ENCODE assay signal across 9 cellular contexts in the genomic region with DNA sequence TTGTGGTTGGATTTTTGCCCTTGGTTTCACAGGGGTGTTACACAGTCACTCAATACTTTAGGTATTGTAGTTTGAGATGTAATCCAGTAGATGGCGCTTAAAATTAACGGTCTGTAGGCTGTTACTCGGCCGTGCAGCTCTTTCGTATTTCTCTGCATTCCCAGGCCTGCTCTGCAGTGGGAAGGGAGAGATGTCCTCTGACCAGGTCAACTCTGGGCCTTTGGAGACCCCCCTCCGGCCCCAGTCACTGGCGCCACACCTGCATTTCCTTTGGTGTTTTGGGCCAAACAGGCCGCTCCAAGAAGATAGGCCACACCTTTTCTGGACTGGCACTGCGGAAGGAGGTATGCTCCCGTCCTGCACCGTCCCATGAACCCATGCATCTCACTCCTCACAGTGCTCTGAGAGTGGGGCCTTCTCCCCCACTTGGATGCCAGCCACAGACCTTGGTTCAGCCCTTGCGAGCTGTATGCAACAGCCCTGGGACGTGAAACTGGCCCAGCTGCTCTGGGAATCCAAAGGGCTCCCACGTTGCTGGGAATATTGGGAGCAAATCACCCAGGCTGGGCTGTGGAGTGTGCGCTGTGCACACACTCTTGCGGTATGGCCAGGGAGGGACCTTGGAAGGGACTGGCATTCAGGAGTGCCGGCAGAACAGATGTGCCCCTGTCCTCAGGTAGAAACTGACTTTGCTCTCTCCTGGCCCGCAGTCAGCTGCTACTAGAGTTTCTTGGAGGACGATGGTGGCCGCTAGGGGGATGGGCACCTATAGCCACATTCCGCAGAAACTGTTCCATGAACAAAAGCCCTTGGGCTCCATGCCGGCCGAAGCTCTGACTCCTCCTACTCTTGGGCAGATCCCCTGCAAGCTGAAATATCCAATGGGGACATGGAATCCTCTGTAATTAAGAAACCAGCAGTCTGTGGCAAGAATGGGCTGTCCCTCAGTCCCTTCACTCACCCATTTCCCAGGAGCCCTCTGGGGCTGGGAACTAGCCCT.
DNase-seq lines count a peak whose midpoint lies in the region; ATAC-seq and TF ChIP-seq lines count a peak whose summit lies in the region.
"Had no signal": no experiment of that assay in that cellular context is flagged by ENCODE, and none has a peak within 500 bp of the region (broad histone marks: within the 10 kb centered on the region; RNA-seq: fewer than 3 reads in every experiment).

No MANE protein-coding gene starts in this region.

- no peaks in the 10 kb centered on the region for H3K9me3 Mint-ChIP-seq in progenitor cell of endocrine pancreas (ENCODE audit: low read depth)

- H3K4me3 Mint-ChIP-seq in progenitor cell of endocrine pancreas (ENCODE audit: low read depth) = no peak overlapping the region

- H3K27me3 ChIP-seq in DND-41 (ENCODE audit: insufficient read depth, low read length, poor library complexity) (no peaks in the 10 kb centered on the region), Peyer's patch (no peaks in the 10 kb centered on the region), foreskin keratinocyte (no peaks in the 10 kb centered on the region)

- H3K36me3 Mint-ChIP-seq in progenitor cell of endocrine pancreas (ENCODE audit: insufficient read depth) = no peaks in the 10 kb centered on the region

- H3K4me1 ChIP-seq in DND-41 (ENCODE audit: insufficient read depth, low read length) (no peaks in the 10 kb centered on the region), Peyer's patch (no peaks in the 10 kb centered on the region), foreskin keratinocyte (no peaks in the 10 kb centered on the region)

- no peak overlapping the region for H3K27ac Mint-ChIP-seq in progenitor cell of endocrine pancreas

- H3K27me3 Mint-ChIP-seq in progenitor cell of endocrine pancreas = no peaks in the 10 kb centered on the region

- H3K27ac ChIP-seq in DND-41 (ENCODE audit: low read length) (no peak overlapping the region), Peyer's patch (no peak overlapping the region), foreskin keratinocyte (no peak overlapping the region)
- H3K27ac ChIP-seq: SK-N-MC had no signal

- H3K36me3 ChIP-seq in DND-41 (ENCODE audit: insufficient read depth, low read length) = no peaks in the 10 kb centered on the region
- no peaks in the 10 kb centered on the region for H3K36me3 ChIP-seq in Peyer's patch

- no peak overlapping the region for H3K4me2 ChIP-seq in DND-41 (ENCODE audit: insufficient read depth, low read length)

- DNase-seq in DND-41 = no peak
- no peak for DNase-seq in Peyer's patch
- peak in 1 of 2 donors; percentile 9 for DNase-seq in foreskin keratinocyte
- peak; percentile 14 for DNase-seq in progenitor cell of endocrine pancreas (ENCODE audit: low spot score, unreplicated experiment)
- no peak for DNase-seq in NCI-H187 (lab: John Stamatoyannopoulos, UW)
- DNase-seq in activated gamma-delta T cell treated with Interleukin-2 at 50 U/mL for 16 hours = no peak

- H3K4me3 ChIP-seq in DND-41 (ENCODE audit: low read depth in 1 of 2, low read length in 2 of 2) = no peak overlapping the region
- no peak overlapping the region for H3K4me3 ChIP-seq in Peyer's patch
- H3K4me3 ChIP-seq: SK-N-MC had no signal

- no peak overlapping the region for H3K9ac ChIP-seq in DND-41 (ENCODE audit: low read depth, low read length)

- peak; percentile 54 for TF ChIP-seq CTCF in DND-41 (IDR thresholded peaks at IDR 0.05; ENCODE audit: borderline replicate concordance, extremely low read depth, low read length, poor library complexity, severe bottlenecking)
- TF ChIP-seq CTCF in Peyer's patch (IDR thresholded peaks at IDR 0.05) = peak in 4 of 6 experiments; percentile 7 to 23 (median 18)
- TF ChIP-seq CTCF in foreskin keratinocyte (conservative IDR thresholded peaks at IDR 0.05) = peak; percentile 57
- TF ChIP-seq CTCF in progenitor cell of endocrine pancreas (IDR thresholded peaks at IDR 0.05; ENCODE audit: unreplicated experiment) = peak; percentile 66

- H3K9me3 ChIP-seq in DND-41 (ENCODE audit: insufficient read depth, low read length, severe bottlenecking) (peaks cover 3% of the 10 kb centered on the region), Peyer's patch (no peaks in the 10 kb centered on the region)

- no peaks in the 10 kb centered on the region for H4K20me1 ChIP-seq in DND-41 (ENCODE audit: insufficient read depth, low read length)

- TF ChIP-seq POLR2A in Peyer's patch (IDR thresholded peaks at IDR 0.05) = no peak

- peak; percentile 70; the same call in 2 of the 3 replicates for ATAC-seq in DND-41 (ENCODE audit: insufficient read depth, low read depth)
- ATAC-seq in GM21390 (IDR thresholded peaks at IDR 0.05; ENCODE audit: unreplicated experiment) = peak; percentile 99
- ATAC-seq in HG03571 (IDR thresholded peaks at IDR 0.05; ENCODE audit: unreplicated experiment) = peak; percentile 59
- ATAC-seq in foreskin keratinocyte = peak; percentile 78

- H2AFZ ChIP-seq in DND-41 (ENCODE audit: low read depth, low read length) = no peak overlapping the region

- H3K79me2 ChIP-seq in DND-41 (ENCODE audit: insufficient read depth, low read length) = no peaks in the 10 kb centered on the region

- H3K4me1 Mint-ChIP-seq in progenitor cell of endocrine pancreas (ENCODE audit: low read depth) = no peaks in the 10 kb centered on the region
